In genomic region chr11:3190600-3190999, GRCh38 we compare ENCODE assay signal across 23 cellular contexts. TPM values are rescaled to one million over a fixed set of nuclear protein-coding genes. Genes with fewer than 3 reads are reported as not detected.
DNase-seq lines count a peak whose midpoint lies in the region; TF ChIP-seq lines count a peak whose summit lies in the region.
"Had no signal": no experiment of that assay in that cellular context is flagged by ENCODE, and none has a peak within 500 bp of the region (broad histone marks: within the 10 kb centered on the region; RNA-seq: fewer than 3 reads in every experiment).

No MANE protein-coding gene starts in this region.

- H3K9me3 ChIP-seq in WERI-Rb-1 (ENCODE audit: severe bottlenecking) (no peaks in the 10 kb centered on the region), HAP-1 (no peaks in the 10 kb centered on the region), vagina (no peaks in the 10 kb centered on the region)
- H3K9me3 ChIP-seq: BLaER1 treated with 17β-estradiol and CSF1 and Interleukin-3, amounts not matched to agents 10 nM and 100 nM had no signal

- no peak for TF ChIP-seq POLR2A in vagina (IDR thresholded peaks at IDR 0.05)

- H3K36me3 ChIP-seq in WERI-Rb-1 (no peaks in the 10 kb centered on the region), HAP-1 (replicated peaks) (no peaks in the 10 kb centered on the region), vagina (no peaks in the 10 kb centered on the region)
- H3K36me3 ChIP-seq: BLaER1 treated with 17β-estradiol and CSF1 and Interleukin-3, amounts not matched to agents 10 nM and 100 nM had no signal

- no peaks in the 10 kb centered on the region for H3K27me3 ChIP-seq in WERI-Rb-1 (ENCODE audit: insufficient read depth, low read depth, severe bottlenecking)
- H3K27me3 ChIP-seq in HAP-1 (ENCODE audit: low read depth): no peaks in the 10 kb centered on the region
- H3K27me3 ChIP-seq in vagina: no peaks in the 10 kb centered on the region
- H3K27me3 ChIP-seq: BLaER1 treated with 17β-estradiol and CSF1 and Interleukin-3, amounts not matched to agents 10 nM and 100 nM had no signal

- H3K27ac ChIP-seq in WERI-Rb-1: 0 out of 2 replicates have a peak overlapping the region, but pooled peaks have one; percentile 18
- no peak overlapping the region for H3K27ac ChIP-seq in vagina
- H3K27ac ChIP-seq: 22Rv1; BLaER1 treated with 17β-estradiol and CSF1 and Interleukin-3, amounts not matched to agents 10 nM and 100 nM; HL-60 had no signal

- peaks cover 7% of the 10 kb centered on the region for H3K4me1 ChIP-seq in HAP-1
- no peaks in the 10 kb centered on the region for H3K4me1 ChIP-seq in vagina

- TF ChIP-seq CTCF in WERI-Rb-1 (IDR thresholded peaks at IDR 0.05; ENCODE audit: low read depth, low read length): no peak
- no peak for TF ChIP-seq CTCF in vagina (IDR thresholded peaks at IDR 0.05)

- in situ Hi-C loops in HAP-1 (cut with MboI; ENCODE audit: low sequenced_read_pairs): no loop called here

- intact Hi-C loops in vagina (cut with DNase I): no loop called here

- DNase-seq in activated effector memory CD4-positive, alpha-beta T cell treated with anti-CD3 and anti-CD28 coated beads, Interleukin-2, amount 50 U/mL, for 16 hours: peak; percentile 24
- no peak for DNase-seq in activated effector memory CD4-positive, alpha-beta T cell treated with Interleukin-2 at 50 U/mL for 16 hours
- DNase-seq in WERI-Rb-1 (no peak), mesenteric fat pad (ENCODE audit: low spot score) (peak; percentile 53), HAP-1 (ENCODE audit: low spot score in 2 of 2) (no peak), vagina (ENCODE audit: extremely low spot score in 2 of 2) (no peak), NCI-H2081 (lab: John Stamatoyannopoulos, UW) (no peak)
- DNase-seq: Calu3; CD8-positive, alpha-beta T cell; DMS 273 treated with DMSO at 0.1 percent for 48 hours; DMS53; DND-41; EL; HCEC 1CT had no signal

- no peak overlapping the region for H3K4me3 ChIP-seq in WERI-Rb-1 (ENCODE audit: low read depth, low read length)
- H3K4me3 ChIP-seq in HAP-1: no peak overlapping the region
- no peak overlapping the region for H3K4me3 ChIP-seq in vagina
- H3K4me3 ChIP-seq: BLaER1 treated with 17β-estradiol and CSF1 and Interleukin-3, amounts not matched to agents 10 nM and 100 nM; GM12878 had no signal

RNA-seq across cellular contexts. Expression of gene OSBPL5, which starts 25.5 kb away (rescaled TPM):
- total RNA-seq in mesenteric fat pad (41.4 TPM), vagina (88.4 TPM)
- total RNA-seq: GM12878 had no signal

RNA-seq across cellular contexts. Expression of gene MRGPRG, which starts 28.0 kb away (rescaled TPM):
- total RNA-seq in mesenteric fat pad: not detected
- not detected for total RNA-seq in vagina
- total RNA-seq: A673; B cell; Calu3; CD8-positive, alpha-beta T cell; G401; GM12878; H1; HT1080 had no signal

RNA-seq across cellular contexts. Expression of gene MRGPRE, which starts 41.6 kb away (rescaled TPM):
- total RNA-seq in mesenteric fat pad: not detected
- total RNA-seq in vagina: not detected
- total RNA-seq: A673; B cell; Calu3; CD8-positive, alpha-beta T cell; G401; H1; HT1080 had no signal

Comparison
In these comparisons a context has a peak if more than half of its experiments do, and no peak if none do; other contexts are left out.
1. DNase-seq: peak in activated effector memory CD4-positive, alpha-beta T cell treated with anti-CD3 and anti-CD28 coated beads, Interleukin-2, amount 50 U/mL, for 16 hours (single experiment) and mesenteric fat pad (single experiment); none in activated effector memory CD4-positive, alpha-beta T cell treated with Interleukin-2 at 50 U/mL for 16 hours (single experiment), WERI-Rb-1 (single experiment), HAP-1 (0 of 2), vagina (0 of 2) and NCI-H2081 (0 of 2).